ENCODE assay signal across 25 cellular contexts in genomic region chr7:143447500-143447899, GRCh38. TPM values are rescaled to one million over a fixed set of nuclear protein-coding genes. Genes with fewer than 3 reads are reported as not detected.
"Had no signal": no experiment of that assay in that cellular context is flagged by ENCODE, and none has a peak within 500 bp of the region (broad histone marks: within the 10 kb centered on the region; RNA-seq: fewer than 3 reads in every experiment).

No MANE protein-coding gene starts in this region.

- H3K36me3 ChIP-seq: heart right ventricle, left ventricle myocardium inferior, pancreas, prostate gland, sigmoid colon, uterus had no signal

- H3K27ac ChIP-seq: heart right ventricle, left ventricle myocardium inferior, pancreas, prostate gland, sigmoid colon, uterus had no signal

- ATAC-seq: esophagus mucosa; heart right ventricle; mucosa of descending colon; natural killer cell treated with Interleukin-12 subunit alpha and Interleukin-12 subunit beta and Interleukin-15 and Interleukin-18, amount 100 ng/mL, for 72 hours; pancreas; stimulated activated effector memory CD8-positive, alpha-beta T cell treated with anti-CD3 and anti-CD28 coated beads, Interleukin-12 subunit alpha, Interleukin-12 subunit beta, amount 100 ng/mL, for 72 hours had no signal

- H3K4me3 ChIP-seq: heart right ventricle, left ventricle myocardium inferior, lung, mucosa of descending colon, pancreas, prostate gland, sigmoid colon, uterus had no signal

- H3K4me1 ChIP-seq: heart right ventricle, left ventricle myocardium inferior, pancreas, prostate gland, sigmoid colon, uterus had no signal

- H3K9me3 ChIP-seq: heart right ventricle, left ventricle myocardium inferior, mucosa of descending colon, pancreas, prostate gland, sigmoid colon, uterus had no signal

- DNase-seq: activated CD4-positive, alpha-beta memory T cell treated with anti-CD3 and anti-CD28 coated beads, Interleukin-2, amount 10 ng/mL, durations not matched to agents 7 days and 5 days; activated CD4-positive, alpha-beta T cell treated with anti-CD3 and anti-CD28 coated beads for 1 hour; activated CD4-positive, alpha-beta T cell treated with anti-CD3 and anti-CD28 coated beads, Interleukin-2, amount 10 ng/mL, durations not matched to agents 7 days and 5 days; activated CD8-positive, alpha-beta memory T cell treated with anti-CD3 and anti-CD28 coated beads, Interleukin-2, amount 50 U/mL, for 48 hours; activated gamma-delta T cell; activated naive CD4-positive, alpha-beta T cell treated with anti-CD3 and anti-CD28 coated beads, Interleukin-2, amount 10 ng/mL, durations not matched to agents 7 days and 5 days; activated T-cell treated with anti-CD3 and anti-CD28 coated beads, Interleukin-2, amount 50 U/mL, for 24 hours; caudate nucleus; foreskin fibroblast; heart right ventricle; islet precursor cell; left ventricle myocardium inferior; mesendoderm; mucosa of descending colon; pancreas; sigmoid colon; small intestine; stimulated activated CD4-positive, alpha-beta T cell treated with anti-CD3 and anti-CD28 coated beads, Interleukin-4, amount 100 ng/mL, for 24 hours; T-helper 2 cell; uterus had no signal

RNA-seq across cellular contexts. Expression of gene TAS2R60, which starts 4.2 kb away (rescaled TPM):
- polyA plus RNA-seq: heart right ventricle, pancreas, sigmoid colon, small intestine had no signal

RNA-seq across cellular contexts. Expression of gene TAS2R41, which starts 30.2 kb away (rescaled TPM):
- polyA plus RNA-seq: heart right ventricle, lung, pancreas, sigmoid colon, small intestine had no signal
